13 cellular contexts compared by ENCODE assay signal in genomic region chr3:72082776-72083477, GRCh38.
A peak's percentile ranks its signal among the peaks of the same experiment; 100 is the strongest.
DNase-seq lines count a peak whose midpoint lies in the region; ATAC-seq, FAIRE-seq and TF ChIP-seq lines count a peak whose summit lies in the region.
"Had no signal": no experiment of that assay in that cellular context is flagged by ENCODE, and none has a peak within 500 bp of the region (broad histone marks: within the 10 kb centered on the region; RNA-seq: fewer than 3 reads in every experiment).

No MANE protein-coding gene starts in this region.

- TF ChIP-seq RAD21 in GM12878 (IDR thresholded peaks at IDR 0.05; ENCODE audit: insufficient read depth, low read depth, low read length), result no peak

- CTCF ChIA-PET in GM12878 (lab: Yijun Ruan, JAX), result interaction anchor here (0.8 to 2.2 kb wide), 5 partner anchors 9 to 127 kb away, joined by 3 to 9 read pairs (median 4); no protein-coding TSS in a partner anchor

- peaks cover 2% of the 10 kb centered on the region for H3K36me3 Mint-ChIP-seq in activated T-helper 1 cell treated with anti-CD3 and anti-CD28 coated beads, Interleukin-12 subunit alpha, Interleukin-12 subunit beta, Interleukin-2, Interleukin-4 antibody, amounts not matched to agents 30 ng/mL and 10 ng/mL and 1 ng/mL, durations not matched to agents 14 hours and 24 hours and 36 hours (ENCODE audit: low read depth)

- POLR2A ChIA-PET in GM12878 (lab: Charles Lee), result interaction anchor here (1.0 to 6.5 kb wide), 5 partner anchors 10 to 98 kb away, joined by 3 to 55 read pairs (median 4); no protein-coding TSS in a partner anchor

- no peaks in the 10 kb centered on the region for H3K9me3 ChIP-seq in GM12878 (replicated peaks; ENCODE audit: control insufficient read depth, insufficient read depth, low read length)
- no peaks in the 10 kb centered on the region for H3K9me3 ChIP-seq in uterus
- H3K9me3 ChIP-seq: left lung, testis had no signal

- no peaks in the 10 kb centered on the region for H3K27me3 Mint-ChIP-seq in activated T-helper 1 cell treated with anti-CD3 and anti-CD28 coated beads, Interleukin-12 subunit alpha, Interleukin-12 subunit beta, Interleukin-2, Interleukin-4 antibody, amounts not matched to agents 30 ng/mL and 10 ng/mL and 1 ng/mL, durations not matched to agents 14 hours and 24 hours and 36 hours (ENCODE audit: insufficient read depth)

- WGBS in GM12878 (ENCODE audit: insufficient coverage, insufficient replicate concordance, low lambda C conversion rate, missing lambda C conversion rate), result 55% methylated on average over 10 of the region's 10 CpGs

- no peaks in the 10 kb centered on the region for H3K79me2 ChIP-seq in GM12878 (ENCODE audit: control insufficient read depth, insufficient read depth, low read length)

- in situ Hi-C loops in GM12878 (cut with MboI), result no loop called here

- H3K27ac ChIP-seq in GM12878 (ENCODE audit: control insufficient read depth, insufficient read depth) (peak overlapping the region; percentile 78), uterus (peak overlapping the region; percentile 34 to 57)
- H3K27ac ChIP-seq: testis had no signal

- TF ChIP-seq POLR2A in GM12878 (IDR thresholded peaks at IDR 0.05; ENCODE audit: low read depth, low read length) (no peak), uterus (IDR thresholded peaks at IDR 0.05) (no peak)

- DNase-seq in GM12878 (ENCODE audit: low read depth, low spot score), result no peak
- DNase-seq in uterus, result no peak
- DNase-seq in NCI-H748 treated with DMSO at 0.1 percent for 48 hours (lab: John Stamatoyannopoulos, UW), result no peak
- no peak for DNase-seq in HTR-8/SVneo (ENCODE audit: insufficient read length, low spot score)
- no peak for DNase-seq in activated T-helper 1 cell treated with anti-CD3 and anti-CD28 coated beads, Interleukin-12 subunit alpha, Interleukin-12 subunit beta, Interleukin-2, Interleukin-4 antibody, amounts not matched to agents 30 ng/mL and 10 ng/mL and 1 ng/mL, durations not matched to agents 14 hours and 24 hours and 36 hours (ENCODE audit: low spot score)
- DNase-seq: activated CD4-positive, alpha-beta T cell treated with anti-CD3 and anti-CD28 coated beads for 48 hours; activated naive CD4-positive, alpha-beta T cell; DMS79; left lung; posterior cingulate gyrus; testis had no signal

- no peak overlapping the region for H3K4me3 Mint-ChIP-seq in activated T-helper 1 cell treated with anti-CD3 and anti-CD28 coated beads, Interleukin-12 subunit alpha, Interleukin-12 subunit beta, Interleukin-2, Interleukin-4 antibody, amounts not matched to agents 30 ng/mL and 10 ng/mL and 1 ng/mL, durations not matched to agents 14 hours and 24 hours and 36 hours

- H3K36me3 ChIP-seq in GM12878 (ENCODE audit: control insufficient read depth in 2 of 2, insufficient read depth in 2 of 2, low read length in 1 of 2), result no peaks in the 10 kb centered on the region; a peak in 1 of 4 replicates
- no peaks in the 10 kb centered on the region for H3K36me3 ChIP-seq in uterus
- H3K36me3 ChIP-seq: left lung had no signal

- SMC1A ChIA-PET in GM12878 (lab: Charles Lee; ENCODE audit: uncharacterized antibody, unreplicated experiment), result interaction anchor here (0.8 to 7.5 kb wide), 12 partner anchors 8 to 127 kb away, joined by 3 to 97 read pairs (median 7); no protein-coding TSS in a partner anchor

- H3K4me2 ChIP-seq in GM12878 (ENCODE audit: control insufficient read depth, insufficient read depth), result peak overlapping the region; percentile 78

- intact Hi-C loops in GM12878 (cut with micrococcal nuclease; ENCODE audit: unreplicated experiment), result loop anchor here (1.0 to 10.0 kb wide), 5 partner anchors 17 to 734 kb away; no protein-coding TSS in a partner anchor
- intact Hi-C loops in uterus (cut with DNase I; ENCODE audit: low total_unique reads), result no loop called here
- intact Hi-C loops in activated T-helper 1 cell treated with anti-CD3 and anti-CD28 coated beads, Interleukin-12 subunit alpha, Interleukin-12 subunit beta, Interleukin-2, Interleukin-4 antibody, amounts not matched to agents 30 ng/mL and 10 ng/mL and 1 ng/mL, durations not matched to agents 14 hours and 24 hours and 36 hours (cut with micrococcal nuclease), result no loop called here

- peak overlapping the region; percentile 6 for H2AFZ ChIP-seq in GM12878 (ENCODE audit: control insufficient read depth, low read depth, low read length)

- no TSS peak for BruUV-seq in GM12878 (replicated peaks; lab: Mats Ljungman, UMichigan)

- TF ChIP-seq CTCF in GM12878 (IDR thresholded peaks at IDR 0.05 in 2 of 3, conservative IDR thresholded peaks at IDR 0.05 in 1 of 3; ENCODE audit: control insufficient read depth in 2 of 3, extremely low read depth in 1 of 3, insufficient read depth in 1 of 3, low read depth in 3 of 3, low read length in 3 of 3), result no peak
- no peak for TF ChIP-seq CTCF in uterus (IDR thresholded peaks at IDR 0.05)

- peak; percentile 10 for ATAC-seq in GM19452 (IDR thresholded peaks at IDR 0.05; ENCODE audit: unreplicated experiment)
- ATAC-seq in HG03139 (IDR thresholded peaks at IDR 0.05; ENCODE audit: unreplicated experiment), result peak; percentile 7
- peak; percentile 9 for ATAC-seq in GM12878

- FAIRE-seq in GM12878 (lab: Jason Lieb, UNC), result no peak
- FAIRE-seq in HTR-8/SVneo (lab: Jason Lieb, UNC), result no peak

- H3K27me3 ChIP-seq in GM12878 (replicated peaks in 1 of 2; ENCODE audit: control insufficient read depth in 2 of 2, insufficient read depth in 2 of 2, low read length in 1 of 2) (no peaks in the 10 kb centered on the region), uterus (no peaks in the 10 kb centered on the region)
- H3K27me3 ChIP-seq: left lung, testis had no signal

- peaks cover 43% of the 10 kb centered on the region for H3K4me1 Mint-ChIP-seq in activated T-helper 1 cell treated with anti-CD3 and anti-CD28 coated beads, Interleukin-12 subunit alpha, Interleukin-12 subunit beta, Interleukin-2, Interleukin-4 antibody, amounts not matched to agents 30 ng/mL and 10 ng/mL and 1 ng/mL, durations not matched to agents 14 hours and 24 hours and 36 hours (ENCODE audit: low read depth)

- H4K20me1 ChIP-seq in GM12878 (ENCODE audit: control insufficient read depth, insufficient read depth), result no peaks in the 10 kb centered on the region

- peak overlapping the region; percentile 32 for H3K9ac ChIP-seq in GM12878 (ENCODE audit: control insufficient read depth, insufficient read depth, low read length)

- no peak overlapping the region for H3K27ac Mint-ChIP-seq in activated T-helper 1 cell treated with anti-CD3 and anti-CD28 coated beads, Interleukin-12 subunit alpha, Interleukin-12 subunit beta, Interleukin-2, Interleukin-4 antibody, amounts not matched to agents 30 ng/mL and 10 ng/mL and 1 ng/mL, durations not matched to agents 14 hours and 24 hours and 36 hours

- no peak for TF ChIP-seq EP300 in GM12878 (IDR thresholded peaks at IDR 0.05; ENCODE audit: borderline replicate concordance in 1 of 2, control insufficient read depth in 1 of 2, low read depth in 2 of 2, low read length in 2 of 2)

- RAD21 ChIA-PET in GM12878 (lab: Charles Lee; ENCODE audit: unreplicated experiment), result interaction anchor here (0.8 to 7.3 kb wide), 7 partner anchors 10 to 196 kb away, joined by 3 to 87 read pairs (median 4); no protein-coding TSS in a partner anchor

- no peaks in the 10 kb centered on the region for H3K9me3 Mint-ChIP-seq in activated T-helper 1 cell treated with anti-CD3 and anti-CD28 coated beads, Interleukin-12 subunit alpha, Interleukin-12 subunit beta, Interleukin-2, Interleukin-4 antibody, amounts not matched to agents 30 ng/mL and 10 ng/mL and 1 ng/mL, durations not matched to agents 14 hours and 24 hours and 36 hours

- H3K4me1 ChIP-seq in GM12878 (ENCODE audit: control insufficient read depth, insufficient read depth, low read length) (peaks cover 65% of the 10 kb centered on the region), uterus (peaks cover 0 to 12% of the 10 kb centered on the region in 2 donors)

- no peak overlapping the region for H3K4me3 ChIP-seq in GM12878
- H3K4me3 ChIP-seq in uterus, result no peak overlapping the region
- H3K4me3 ChIP-seq: left lung, testis had no signal

TF ChIP-seq in GM12878, 131 proteins besides CTCF, POLR2A, EP300 and RAD21 (continues in another document):
- TF ChIP-seq MXI1 (IDR thresholded peaks at IDR 0.05; ENCODE audit: low read depth, low read length) (no peak), IKZF1 (conservative IDR thresholded peaks at IDR 0.05) (0 out of 2 replicates have a peak, but pooled peaks have one; percentile 31), SMC3 (IDR thresholded peaks at IDR 0.05; ENCODE audit: borderline replicate concordance, low read length) (no peak), ZNF622 (IDR thresholded peaks at IDR 0.05) (no peak), MEF2A (IDR thresholded peaks at IDR 0.05; ENCODE audit: insufficient read depth, low read depth, low read length) (no peak), WRNIP1 (IDR thresholded peaks at IDR 0.05; ENCODE audit: borderline replicate concordance, low read depth, low read length) (no peak), STAT3 (IDR thresholded peaks at IDR 0.05; ENCODE audit: low read depth, low read length) (no peak), CHD4 (IDR thresholded peaks at IDR 0.05) (no peak), FOS (IDR thresholded peaks at IDR 0.05; ENCODE audit: borderline replicate concordance, extremely low read depth, insufficient read length) (no peak), CBX5 (IDR thresholded peaks at IDR 0.05; ENCODE audit: low read depth) (0 out of 2 replicates have a peak, but pooled peaks have one; percentile 1)
